1 cellular context compared by ENCODE assay signal in the genomic region with DNA sequence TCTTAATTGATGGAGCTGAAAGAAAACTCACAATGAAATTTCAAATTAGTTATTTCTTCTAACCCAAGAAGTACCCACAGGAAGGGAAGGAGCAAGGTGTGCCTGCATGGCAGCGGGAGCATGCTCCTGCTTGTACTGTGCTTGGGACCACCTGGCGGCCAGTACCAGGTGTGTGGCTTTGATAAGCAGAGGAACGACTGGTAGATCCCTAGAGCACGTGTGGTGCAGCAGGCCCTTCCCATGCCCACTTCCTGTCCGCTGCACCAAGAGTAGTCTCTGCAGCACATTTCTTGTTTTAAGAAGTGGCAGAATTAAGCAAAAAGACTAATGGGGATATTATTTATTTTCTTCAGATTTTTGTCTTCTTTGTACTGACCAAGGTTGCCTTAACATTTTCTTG.
TF ChIP-seq lines count a peak whose summit lies in the region.

No MANE protein-coding gene starts in this region.

TF ChIP-seq in IMR-90, 13 proteins besides CTCF, POLR2A, EP300 and RAD21 (continued from another document):
- TF ChIP-seq, protein P1, sequence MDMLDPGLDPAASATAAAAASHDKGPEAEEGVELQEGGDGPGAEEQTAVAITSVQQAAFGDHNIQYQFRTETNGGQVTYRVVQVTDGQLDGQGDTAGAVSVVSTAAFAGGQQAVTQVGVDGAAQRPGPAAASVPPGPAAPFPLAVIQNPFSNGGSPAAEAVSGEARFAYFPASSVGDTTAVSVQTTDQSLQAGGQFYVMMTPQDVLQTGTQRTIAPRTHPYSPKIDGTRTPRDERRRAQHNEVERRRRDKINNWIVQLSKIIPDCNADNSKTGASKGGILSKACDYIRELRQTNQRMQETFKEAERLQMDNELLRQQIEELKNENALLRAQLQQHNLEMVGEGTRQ (IDR thresholded peaks at IDR 0.05; ENCODE audit: low read depth, low read length), result no peak
- TF ChIP-seq MAFK (IDR thresholded peaks at IDR 0.05; ENCODE audit: low read depth, low read length), result no peak
